ENCODE assay signal across 16 cellular contexts in the genomic region with DNA sequence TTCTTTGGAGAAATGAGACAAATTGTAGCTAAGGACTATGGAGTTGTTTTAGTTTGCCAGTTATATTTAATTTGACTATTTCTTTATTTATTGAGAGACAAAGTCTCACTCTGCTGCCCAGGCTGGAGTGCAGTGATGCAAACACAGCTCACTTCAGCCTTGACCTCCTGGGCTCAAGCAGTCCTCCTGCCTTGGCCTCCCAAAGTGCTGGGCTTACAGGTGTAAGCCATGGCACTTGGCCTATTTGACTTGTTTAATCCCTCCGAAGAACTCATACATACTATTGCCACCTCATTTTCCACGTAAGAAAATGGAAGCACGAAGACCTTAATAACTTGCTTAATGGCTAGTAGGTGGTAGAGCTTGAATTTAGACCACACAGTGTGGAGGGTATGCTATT. TPM values are rescaled to one million over a fixed set of nuclear protein-coding genes. Genes with fewer than 3 reads are reported as not detected.
DNase-seq lines count a peak whose midpoint lies in the region; ATAC-seq and TF ChIP-seq lines count a peak whose summit lies in the region.
"Had no signal": no experiment of that assay in that cellular context is flagged by ENCODE, and none has a peak within 500 bp of the region (broad histone marks: within the 10 kb centered on the region; RNA-seq: fewer than 3 reads in every experiment).

No MANE protein-coding gene starts in this region.

- no peak overlapping the region for H3K27ac ChIP-seq in coronary artery
- H3K27ac ChIP-seq: colonic mucosa, epithelial cell of prostate, KMS-11 had no signal

- peaks cover 69% of the 10 kb centered on the region for H3K36me3 Mint-ChIP-seq in activated CD4-positive, alpha-beta T cell treated with anti-CD3 and anti-CD28 coated beads, Interleukin-2, amount 10 ng/mL, durations not matched to agents 7 days and 5 days (ENCODE audit: low read depth)
- H3K36me3 Mint-ChIP-seq in T-cell (peaks cover 9% of the 10 kb centered on the region), neural crest cell (ENCODE audit: low read depth) (peaks cover 4% of the 10 kb centered on the region)
- H3K36me3 Mint-ChIP-seq: CD14-positive monocyte had no signal

- peaks cover 21% of the 10 kb centered on the region for H3K9me3 Mint-ChIP-seq in activated CD4-positive, alpha-beta T cell treated with anti-CD3 and anti-CD28 coated beads, Interleukin-2, amount 10 ng/mL, durations not matched to agents 7 days and 5 days
- H3K9me3 Mint-ChIP-seq in T-cell (no peaks in the 10 kb centered on the region), neural crest cell (no peaks in the 10 kb centered on the region)

- H3K27me3 Mint-ChIP-seq in activated CD4-positive, alpha-beta T cell treated with anti-CD3 and anti-CD28 coated beads, Interleukin-2, amount 10 ng/mL, durations not matched to agents 7 days and 5 days = no peaks in the 10 kb centered on the region
- no peaks in the 10 kb centered on the region for H3K27me3 Mint-ChIP-seq in T-cell
- H3K27me3 Mint-ChIP-seq in neural crest cell (ENCODE audit: low read depth) = no peaks in the 10 kb centered on the region

- H3K4me3 ChIP-seq in coronary artery = no peak overlapping the region
- H3K4me3 ChIP-seq: colonic mucosa had no signal

- no peak for TF ChIP-seq CTCF in neural crest cell (conservative IDR thresholded peaks at IDR 0.05)
- TF ChIP-seq CTCF in coronary artery (IDR thresholded peaks at IDR 0.05) = no peak

- ATAC-seq in T-cell (replicated peaks in 1 of 4) (no peak), GM21390 (IDR thresholded peaks at IDR 0.05; ENCODE audit: unreplicated experiment) (no peak), GM18511 (IDR thresholded peaks at IDR 0.05; ENCODE audit: unreplicated experiment) (no peak)

- no peak for DNase-seq in activated CD4-positive, alpha-beta T cell treated with anti-CD3 and anti-CD28 coated beads, Interleukin-2, amount 10 ng/mL, durations not matched to agents 7 days and 5 days
- no peak for DNase-seq in activated CD4-positive, alpha-beta T cell treated with anti-CD3 and anti-CD28 coated beads, Interleukin-2, amount 50 U/mL, for 4 hours
- DNase-seq in T-cell (no peak), cerebellar cortex (ENCODE audit: low spot score) (peak; percentile 13), neural crest cell (ENCODE audit: low read depth, low spot score) (no peak), coronary artery (ENCODE audit: low spot score) (no peak)
- DNase-seq: activated CD8-positive, alpha-beta memory T cell treated with anti-CD3 and anti-CD28 coated beads, Interleukin-2, amount 50 U/mL, for 4 hours; colonic mucosa; left ventricle myocardium superior; NCI-H1105; stomach had no signal

- peaks cover 84% of the 10 kb centered on the region for H3K4me1 Mint-ChIP-seq in activated CD4-positive, alpha-beta T cell treated with anti-CD3 and anti-CD28 coated beads, Interleukin-2, amount 10 ng/mL, durations not matched to agents 7 days and 5 days
- H3K4me1 Mint-ChIP-seq in T-cell (peaks cover 73 to 81% (median 74%) of the 10 kb centered on the region in 3 donors), neural crest cell (peaks cover 49% of the 10 kb centered on the region)

- POLR2A ChIA-PET in activated CD4-positive, alpha-beta T cell treated with anti-CD3 and anti-CD28 coated beads, Interleukin-2, amount 10 ng/mL, durations not matched to agents 7 days and 5 days (lab: Charles Lee) = interaction anchor here (0.7 kb wide), 1 partner anchor 50 kb away, joined by 3 read pairs; no protein-coding TSS in a partner anchor
- POLR2A ChIA-PET in T-cell (lab: Charles Lee) = interaction anchor here in 1 of 2 donors (1.1 kb wide), 1 partner anchor 19 kb away, joined by 5 read pairs; no protein-coding TSS in a partner anchor

- H3K27ac Mint-ChIP-seq in activated CD4-positive, alpha-beta T cell treated with anti-CD3 and anti-CD28 coated beads, Interleukin-2, amount 10 ng/mL, durations not matched to agents 7 days and 5 days = peak overlapping the region; percentile 76
- peak overlapping the region; percentile 59 to 83 for H3K27ac Mint-ChIP-seq in T-cell
- H3K27ac Mint-ChIP-seq in neural crest cell (ENCODE audit: unreplicated experiment) = no peak overlapping the region
- H3K27ac Mint-ChIP-seq: CD14-positive monocyte had no signal

- CTCF ChIA-PET in activated CD4-positive, alpha-beta T cell treated with anti-CD3 and anti-CD28 coated beads, Interleukin-2, amount 10 ng/mL, durations not matched to agents 7 days and 5 days (lab: Charles Lee) = interaction anchor here (0.6 to 2.9 kb wide), 15 partner anchors 10 to 1922 kb away, joined by 3 to 20 read pairs (median 3); no protein-coding TSS in a partner anchor
- CTCF ChIA-PET in T-cell (lab: Charles Lee) = interaction anchor here (0.6 to 2.0 kb wide), 18 partner anchors 8 to 147 kb away, joined by 3 to 10 read pairs (median 3); partner anchors contain the start of gene RSAD2 (in 1 of the 2)

- H3K4me3 Mint-ChIP-seq in activated CD4-positive, alpha-beta T cell treated with anti-CD3 and anti-CD28 coated beads, Interleukin-2, amount 10 ng/mL, durations not matched to agents 7 days and 5 days = peak overlapping the region; percentile 73
- peak overlapping the region; percentile 69 to 77 (median 70) for H3K4me3 Mint-ChIP-seq in T-cell
- peak overlapping the region; percentile 87 for H3K4me3 Mint-ChIP-seq in neural crest cell

RNA-seq across cellular contexts. Expression of gene RNF144A, which starts 1.0 kb away (rescaled TPM):
- total RNA-seq in activated CD4-positive, alpha-beta T cell treated with anti-CD3 and anti-CD28 coated beads, Interleukin-2, amount 10 ng/mL, durations not matched to agents 7 days and 5 days = 100 to 1,000 TPM in 1 of 2 experiments, 10 to 100 TPM in 1; 89.6 to 101 TPM
- total RNA-seq in T-cell = 10 to 100 TPM; 46.3 to 93.1 (median 79.9) TPM
- total RNA-seq in neural crest cell = 49.6 and 49.9 TPM in 2 replicates

RNA-seq across cellular contexts. Expression of gene RSAD2, which starts 38.6 kb away (rescaled TPM):
- 100 to 1,000 TPM; 100 to 101 TPM for total RNA-seq in activated CD4-positive, alpha-beta T cell treated with anti-CD3 and anti-CD28 coated beads, Interleukin-2, amount 10 ng/mL, durations not matched to agents 7 days and 5 days
- total RNA-seq in T-cell (10 to 100 TPM in 1 of 5 donors, 1 to 10 TPM in 4; 3.2 to 10.7 (median 7.2) TPM), neural crest cell (1.0 and 1.1 TPM in 2 replicates)

RNA-seq across cellular contexts. Expression of gene CMPK2, which starts 50.5 kb away (rescaled TPM):
- 10 to 100 TPM; 94.3 to 96.0 TPM for total RNA-seq in activated CD4-positive, alpha-beta T cell treated with anti-CD3 and anti-CD28 coated beads, Interleukin-2, amount 10 ng/mL, durations not matched to agents 7 days and 5 days
- total RNA-seq in T-cell = 10 to 100 TPM in 1 of 5 donors, 1 to 10 TPM in 4; 6.5 to 15.2 (median 9.1) TPM
- 2.2 and 3.3 TPM in 2 replicates for total RNA-seq in neural crest cell

Comparison
In these comparisons a context has a peak if more than half of its experiments do, and no peak if none do; other contexts are left out.
1. RNA of gene RSAD2, which starts 38.6 kb away (total RNA-seq): 100 to 101 TPM in activated CD4-positive, alpha-beta T cell treated with anti-CD3 and anti-CD28 coated beads, Interleukin-2, amount 10 ng/mL, durations not matched to agents 7 days and 5 days; 3.2 to 10.7 TPM in T-cell and 1.0 to 1.1 TPM in neural crest cell; every median in the first group is over 4 times any median in the second.
2. RNA of gene CMPK2, which starts 50.5 kb away (total RNA-seq): 94.3 to 96.0 TPM in activated CD4-positive, alpha-beta T cell treated with anti-CD3 and anti-CD28 coated beads, Interleukin-2, amount 10 ng/mL, durations not matched to agents 7 days and 5 days; 6.5 to 15.2 TPM in T-cell and 2.2 to 3.3 TPM in neural crest cell; every median in the first group is over 4 times any median in the second.
3. Peak in every context shown above with its lines, with median percentiles within 50 percentile points of each other: H3K4me3 Mint-ChIP-seq.